In the genomic region with DNA sequence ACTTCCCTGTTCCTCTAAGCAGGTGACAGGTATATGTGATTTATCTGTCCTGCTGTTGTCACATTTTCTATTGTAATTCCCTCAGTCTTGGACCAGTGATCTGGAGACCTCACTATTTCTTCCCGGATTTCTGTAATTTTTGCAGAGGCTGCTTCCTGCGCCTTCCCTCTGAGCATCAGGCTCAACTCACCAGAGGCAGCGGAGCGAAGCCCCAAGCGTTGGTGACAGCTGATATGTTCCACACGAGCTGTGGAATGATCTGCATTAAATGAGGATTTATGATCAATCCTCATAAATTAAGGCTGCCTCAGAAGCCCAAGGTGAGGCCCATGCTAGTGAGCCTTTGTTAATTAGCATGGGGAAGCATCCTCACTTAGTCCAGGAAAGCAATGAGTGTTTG, we compare ENCODE assay signal across 24 cellular contexts.
"Had no signal": no experiment of that assay in that cellular context is flagged by ENCODE, and none has a peak within 500 bp of the region (broad histone marks: within the 10 kb centered on the region; RNA-seq: fewer than 3 reads in every experiment).

No MANE protein-coding gene starts in this region.

- H2AFZ ChIP-seq: PC-9 had no signal

- H3K4me3 Mint-ChIP-seq: activated CD8-positive, alpha-beta T cell treated with anti-CD3 and anti-CD28 coated beads, Interleukin-2, amount 10 ng/mL, durations not matched to agents 7 days and 5 days; activated naive CD4-positive, alpha-beta T cell treated with anti-CD3 and anti-CD28 coated beads for 36 hours; activated naive CD8-positive, alpha-beta T cell; activated T-helper 17 cell treated with anti-CD3 and anti-CD28 coated beads, Interleukin-2, amount 50 U/mL, for 72 hours; T-helper 1 cell treated with Interleukin-12 subunit alpha and Interleukin-12 subunit beta and Interleukin-4 antibody, amounts not matched to agents 30 μg/mL and 1 μg/mL, for 36 hours; WTC11 had no signal

- H3K27me3 Mint-ChIP-seq: activated naive CD8-positive, alpha-beta T cell had no signal

- H3K4me3 ChIP-seq: PC-9 had no signal

- H3K36me3 Mint-ChIP-seq: activated naive CD8-positive, alpha-beta T cell; WTC11 had no signal

- H3K36me3 ChIP-seq: brain microvascular endothelial cell had no signal

- H3K9me3 Mint-ChIP-seq: activated naive CD4-positive, alpha-beta T cell treated with anti-CD3 and anti-CD28 coated beads for 36 hours; activated T-helper 17 cell treated with anti-CD3 and anti-CD28 coated beads, Interleukin-2, amount 50 U/mL, for 72 hours; T-helper 1 cell treated with Interleukin-12 subunit alpha and Interleukin-12 subunit beta and Interleukin-4 antibody, amounts not matched to agents 30 μg/mL and 1 μg/mL, for 36 hours; WTC11 had no signal

- H3K27ac ChIP-seq: brain microvascular endothelial cell, PC-9 had no signal

- H3K4me2 ChIP-seq: PC-9 had no signal

- H3K27ac Mint-ChIP-seq: activated CD8-positive, alpha-beta T cell treated with anti-CD3 and anti-CD28 coated beads, Interleukin-2, amount 10 ng/mL, durations not matched to agents 7 days and 5 days; activated naive CD4-positive, alpha-beta T cell treated with anti-CD3 and anti-CD28 coated beads for 36 hours; activated naive CD8-positive, alpha-beta T cell; activated T-helper 17 cell treated with anti-CD3 and anti-CD28 coated beads, Interleukin-2, amount 50 U/mL, for 72 hours; T-helper 1 cell treated with Interleukin-12 subunit alpha and Interleukin-12 subunit beta and Interleukin-4 antibody, amounts not matched to agents 30 μg/mL and 1 μg/mL, for 36 hours; WTC11 had no signal

- ATAC-seq: activated CD8-positive, alpha-beta T cell treated with anti-CD3 and anti-CD28 coated beads, Interleukin-2, amount 10 ng/mL, durations not matched to agents 7 days and 5 days; activated T-helper 17 cell treated with anti-CD3 and anti-CD28 coated beads, Interleukin-2, amount 50 U/mL, for 72 hours; WTC11 had no signal

- H3K27me3 ChIP-seq: brain microvascular endothelial cell had no signal

- DNase-seq: activated CD4-positive, alpha-beta T cell treated with anti-CD3 and anti-CD28 coated beads for 48 hours; activated CD4-positive, alpha-beta T cell treated with anti-CD3 and anti-CD28 coated beads, Interleukin-2, amount 50 U/mL, for 4 hours; activated CD4-positive, CD25-positive, alpha-beta regulatory T cell treated with anti-CD3 and anti-CD28 coated beads, Interleukin-2, amount 50 U/mL, for 72 hours; activated CD8-positive, alpha-beta T cell treated with anti-CD3 and anti-CD28 coated beads, Interleukin-2, amount 10 ng/mL, durations not matched to agents 7 days and 5 days; activated gamma-delta T cell; activated naive CD4-positive, alpha-beta T cell treated with anti-CD3 and anti-CD28 coated beads for 36 hours; activated T-cell treated with anti-CD3 and anti-CD28 coated beads, Interleukin-2, amount 50 U/mL, for 48 hours; amygdala; brain microvascular endothelial cell; caudate nucleus; IMR-90; KG1; NCI-H1048; NCI-H146; NCI-H187 treated with DMSO at 0.1 percent for 48 hours; NCI-H2081 treated with DMSO at 0.1 percent for 48 hours; NCI-H510A treated with DMSO at 0.1 percent for 48 hours; NCI-H69; PC-9; SHP77 treated with DMSO at 0.1 percent for 48 hours had no signal

- H3K4me1 Mint-ChIP-seq: activated T-helper 17 cell treated with anti-CD3 and anti-CD28 coated beads, Interleukin-2, amount 50 U/mL, for 72 hours had no signal
